ENCODE assay signal across 19 cellular contexts in the genomic region with DNA sequence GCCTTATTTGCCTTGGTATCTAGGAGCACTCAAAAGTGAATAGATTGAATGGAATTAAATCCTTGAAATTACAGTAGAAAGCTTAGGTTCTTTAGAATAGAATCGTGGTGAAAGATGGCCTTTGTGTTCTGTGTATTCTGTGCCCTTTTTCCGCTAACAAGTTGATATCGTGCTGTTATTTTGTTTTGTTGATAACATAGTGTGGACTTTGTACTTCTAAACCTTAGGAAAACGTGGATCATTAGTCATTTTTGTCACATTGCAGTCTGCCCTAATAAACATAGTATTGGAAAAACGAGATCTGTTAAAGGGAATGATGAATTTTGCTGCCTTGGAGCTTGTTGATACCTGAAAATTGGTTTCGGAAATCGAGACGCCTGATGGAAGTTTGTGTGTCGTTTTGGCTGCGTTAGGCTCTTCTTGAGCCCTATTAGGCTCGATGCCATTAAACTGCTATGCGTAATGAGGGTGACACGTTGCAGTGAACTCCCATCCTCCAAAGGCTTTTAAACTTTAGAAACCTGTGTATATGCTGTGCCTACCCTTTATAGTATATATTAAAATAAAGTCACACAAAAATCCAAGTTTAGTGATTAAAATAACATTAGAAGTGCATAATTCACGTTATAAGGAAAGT.
"Had no signal": no experiment of that assay in that cellular context is flagged by ENCODE, and none has a peak within 500 bp of the region (broad histone marks: within the 10 kb centered on the region; RNA-seq: fewer than 3 reads in every experiment).

No MANE protein-coding gene starts in this region.

- H3K9me3 Mint-ChIP-seq: activated T-cell treated with anti-CD3 and anti-CD28 coated beads, Interleukin-2, amount 50 U/mL, for 4 hours; memory B cell; nephron progenitor cell; stimulated activated naive CD8-positive, alpha-beta T cell treated with anti-CD3 and anti-CD28 coated beads, Interleukin-15, Interleukin-2, amounts not matched to agents 100 ng/mL and 50 ng/mL, for 24 hours had no signal

- H3K27ac Mint-ChIP-seq: activated naive CD8-positive, alpha-beta T cell treated with anti-CD3 and anti-CD28 coated beads for 36 hours; memory B cell; nephron progenitor cell; stimulated activated naive CD8-positive, alpha-beta T cell treated with anti-CD3 and anti-CD28 coated beads, Interleukin-15, Interleukin-2, amounts not matched to agents 100 ng/mL and 50 ng/mL, for 24 hours had no signal

- H3K4me1 ChIP-seq: breast epithelium, esophagus squamous epithelium, testis, uterus had no signal

- H3K9me3 ChIP-seq: breast epithelium, esophagus squamous epithelium, left lung, testis, uterus had no signal

- DNase-seq: activated CD4-positive, alpha-beta T cell treated with anti-CD3 and anti-CD28 coated beads, Interleukin-2, amount 50 U/mL, for 1 hour; activated CD4-positive, CD25-positive, alpha-beta regulatory T cell; activated effector memory CD4-positive, alpha-beta T cell treated with anti-CD3 and anti-CD28 coated beads, Interleukin-2, amount 50 U/mL, for 16 hours; activated naive CD8-positive, alpha-beta T cell treated with anti-CD3 and anti-CD28 coated beads for 36 hours; activated T-cell treated with anti-CD3 and anti-CD28 coated beads, Interleukin-2, amount 50 U/mL, for 4 hours; dorsolateral prefrontal cortex; esophagus squamous epithelium; foreskin fibroblast; head of caudate nucleus; islet precursor cell; left lung; nephron progenitor cell; stimulated activated CD4-positive, alpha-beta T cell treated with anti-CD3 and anti-CD28 coated beads, Interleukin-4, amount 100 ng/mL, for 24 hours; T-helper 17 cell; testis; uterus had no signal

- H3K4me3 ChIP-seq: breast epithelium, dorsolateral prefrontal cortex, esophagus squamous epithelium, left lung, testis, uterus had no signal

- H3K27ac ChIP-seq: breast epithelium, dorsolateral prefrontal cortex, esophagus squamous epithelium, left lung, testis, uterus had no signal

- H3K27me3 ChIP-seq: breast epithelium, dorsolateral prefrontal cortex, esophagus squamous epithelium, left lung, testis, uterus had no signal

- H3K36me3 ChIP-seq: breast epithelium, esophagus squamous epithelium, left lung, uterus had no signal

- H3K36me3 Mint-ChIP-seq: memory B cell had no signal

- ATAC-seq: activated T-cell treated with anti-CD3 and anti-CD28 coated beads, Interleukin-2, amount 50 U/mL, for 4 hours; left lung; T-helper 17 cell had no signal

- H3K27me3 Mint-ChIP-seq: activated naive CD8-positive, alpha-beta T cell treated with anti-CD3 and anti-CD28 coated beads for 36 hours; stimulated activated naive CD8-positive, alpha-beta T cell treated with anti-CD3 and anti-CD28 coated beads, Interleukin-15, Interleukin-2, amounts not matched to agents 100 ng/mL and 50 ng/mL, for 24 hours; T-helper 17 cell had no signal

- H3K4me3 Mint-ChIP-seq: activated naive CD8-positive, alpha-beta T cell treated with anti-CD3 and anti-CD28 coated beads for 36 hours; activated T-cell treated with anti-CD3 and anti-CD28 coated beads, Interleukin-2, amount 50 U/mL, for 4 hours; memory B cell; nephron progenitor cell; stimulated activated naive CD8-positive, alpha-beta T cell treated with anti-CD3 and anti-CD28 coated beads, Interleukin-15, Interleukin-2, amounts not matched to agents 100 ng/mL and 50 ng/mL, for 24 hours; T-helper 17 cell had no signal
